8 cellular contexts compared by ENCODE assay signal in the genomic region with DNA sequence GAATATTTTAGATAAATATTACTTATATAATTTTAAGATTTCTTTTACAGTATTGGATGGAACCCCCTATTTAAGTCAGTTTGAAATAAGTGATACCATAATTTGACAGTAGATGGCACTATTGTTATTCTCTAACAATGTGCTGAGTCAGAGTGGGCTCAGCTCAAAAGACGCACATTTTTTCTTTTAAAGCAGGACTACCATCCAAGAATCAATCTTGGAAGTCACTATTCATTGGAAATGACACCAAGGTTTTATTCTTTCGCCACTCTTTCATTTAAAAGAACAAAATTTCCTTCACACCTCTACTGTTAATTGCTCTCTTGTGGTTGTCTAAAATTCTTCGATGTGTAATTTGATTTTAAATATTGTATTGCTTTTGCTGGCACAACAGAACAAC. TPM values are rescaled to one million over a fixed set of nuclear protein-coding genes. Genes with fewer than 3 reads are reported as not detected.
DNase-seq lines count a peak whose midpoint lies in the region; ATAC-seq, FAIRE-seq and TF ChIP-seq lines count a peak whose summit lies in the region.

No MANE protein-coding gene starts in this region.

- TF ChIP-seq CTCF in bronchial epithelial cell (IDR thresholded peaks at IDR 0.05; ENCODE audit: insufficient read depth, low read length, severe bottlenecking) (peak; percentile 35), tibial artery (IDR thresholded peaks at IDR 0.05) (peak; percentile 59 to 61)

- no peaks in the 10 kb centered on the region for H3K36me3 ChIP-seq in bronchial epithelial cell (ENCODE audit: control insufficient read depth, insufficient read depth, low read length)
- H3K36me3 ChIP-seq in tibial artery: no peaks in the 10 kb centered on the region

- intact Hi-C loops in left colon (cut with DNase I, micrococcal nuclease) (no loop called here), tibial artery (cut with DNase I; ENCODE audit: low total_unique reads) (loop anchor here (10.0 kb wide), 1 partner anchor 1753 kb away; no protein-coding TSS in a partner anchor)

- ATAC-seq in GM21390 (IDR thresholded peaks at IDR 0.05; ENCODE audit: unreplicated experiment): peak; percentile 77
- peak; percentile 73 for ATAC-seq in HG03565 (IDR thresholded peaks at IDR 0.05; ENCODE audit: unreplicated experiment)
- peak; percentile 59 for ATAC-seq in left colon

- H3K27me3 ChIP-seq in bronchial epithelial cell (ENCODE audit: control insufficient read depth, insufficient read depth, low read length) (no peaks in the 10 kb centered on the region), tibial artery (no peaks in the 10 kb centered on the region)

- DNase-seq in Daoy (ENCODE audit: low read depth) (peak; percentile 34), NCI-H774 (lab: John Stamatoyannopoulos, UW) (peak; percentile 63), bronchial epithelial cell (ENCODE audit: low read depth) (peak; percentile 70), left colon (no peak), tibial artery (no peak)
- no peak for DNase-seq in activated CD4-positive, CD25-positive, alpha-beta regulatory T cell (lab: John Stamatoyannopoulos, UW)

- H3K4me3 ChIP-seq in bronchial epithelial cell (ENCODE audit: low read depth, low read length) (no peak overlapping the region), tibial artery (no peak overlapping the region)

- no peaks in the 10 kb centered on the region for H3K9me3 ChIP-seq in tibial artery

- H3K27ac ChIP-seq in tibial artery: no peak overlapping the region

- FAIRE-seq in bronchial epithelial cell (lab: Jason Lieb, UNC): no peak

- H3K4me1 ChIP-seq in tibial artery: peaks cover 0 to 18% (median 3%) of the 10 kb centered on the region in 4 donors

RNA-seq across cellular contexts. Expression of gene SPAG16, which starts 32.6 kb away (rescaled TPM):
- total RNA-seq in Daoy (2014; rRNA removed; shearing (Covaris generic)): 14.3 and 16.6 TPM in 2 replicates
- total RNA-seq in bronchial epithelial cell (10.8 and 26.6 TPM in 2 replicates), left colon (10 to 100 TPM; 21.0 to 21.8 TPM)

Comparison
In these comparisons a context has a peak if more than half of its experiments do, and no peak if none do; other contexts are left out.
1. DNase-seq: peak in Daoy (single experiment), NCI-H774 (single experiment) and bronchial epithelial cell (single experiment); none in left colon (0 of 2), tibial artery (0 of 2) and activated CD4-positive, CD25-positive, alpha-beta regulatory T cell (0 of 4).
2. Peak in every context shown above with its lines, with median percentiles within 50 percentile points of each other: ATAC-seq.